In genomic region chr6:39950125-39950720, GRCh38 we compare ENCODE assay signal across 1 cellular context.
TF ChIP-seq lines count a peak whose summit lies in the region.

No MANE protein-coding gene starts in this region.

TF ChIP-seq in K562, 482 proteins besides CTCF, POLR2A, EP300 and RAD21 (continued from another document and continues in another):
- TF ChIP-seq, protein P1, sequence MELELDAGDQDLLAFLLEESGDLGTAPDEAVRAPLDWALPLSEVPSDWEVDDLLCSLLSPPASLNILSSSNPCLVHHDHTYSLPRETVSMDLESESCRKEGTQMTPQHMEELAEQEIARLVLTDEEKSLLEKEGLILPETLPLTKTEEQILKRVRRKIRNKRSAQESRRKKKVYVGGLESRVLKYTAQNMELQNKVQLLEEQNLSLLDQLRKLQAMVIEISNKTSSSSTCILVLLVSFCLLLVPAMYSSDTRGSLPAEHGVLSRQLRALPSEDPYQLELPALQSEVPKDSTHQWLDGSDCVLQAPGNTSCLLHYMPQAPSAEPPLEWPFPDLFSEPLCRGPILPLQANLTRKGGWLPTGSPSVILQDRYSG (tag; conservative IDR thresholded peaks at IDR 0.05; ENCODE audit: low read depth) = peak; percentile 38; the same call in 1 of the 2 replicates
- TF ChIP-seq DDX20 (tag; IDR thresholded peaks at IDR 0.05; ENCODE audit: low read depth) (0 out of 2 replicates have a peak, but pooled peaks have one; percentile 47), ZNF398 (CRISPR knock-in tag; IDR thresholded peaks at IDR 0.05) (0 out of 2 replicates have a peak, but pooled peaks have one; percentile 18), ADNP (tag; IDR thresholded peaks at IDR 0.05) (no peak), SAP30 (IDR thresholded peaks at IDR 0.05; ENCODE audit: borderline replicate concordance, insufficient read depth, low read depth, low read length, poor library complexity, severe bottlenecking) (no peak), MAX (CRISPR knock-in tag; IDR thresholded peaks at IDR 0.05) (no peak), ILK (tag; IDR thresholded peaks at IDR 0.05; ENCODE audit: borderline replicate concordance, low read depth) (no peak), MECOM (CRISPR knock-in tag; IDR thresholded peaks at IDR 0.05) (peak; percentile 67; the same call in 1 of the 2 replicates), ZNF445 (CRISPR knock-in tag; IDR thresholded peaks at IDR 0.05; ENCODE audit: low read depth) (no peak), CAMTA2 (CRISPR knock-in tag; conservative IDR thresholded peaks at IDR 0.05) (no peak)
- TF ChIP-seq, protein P2, sequence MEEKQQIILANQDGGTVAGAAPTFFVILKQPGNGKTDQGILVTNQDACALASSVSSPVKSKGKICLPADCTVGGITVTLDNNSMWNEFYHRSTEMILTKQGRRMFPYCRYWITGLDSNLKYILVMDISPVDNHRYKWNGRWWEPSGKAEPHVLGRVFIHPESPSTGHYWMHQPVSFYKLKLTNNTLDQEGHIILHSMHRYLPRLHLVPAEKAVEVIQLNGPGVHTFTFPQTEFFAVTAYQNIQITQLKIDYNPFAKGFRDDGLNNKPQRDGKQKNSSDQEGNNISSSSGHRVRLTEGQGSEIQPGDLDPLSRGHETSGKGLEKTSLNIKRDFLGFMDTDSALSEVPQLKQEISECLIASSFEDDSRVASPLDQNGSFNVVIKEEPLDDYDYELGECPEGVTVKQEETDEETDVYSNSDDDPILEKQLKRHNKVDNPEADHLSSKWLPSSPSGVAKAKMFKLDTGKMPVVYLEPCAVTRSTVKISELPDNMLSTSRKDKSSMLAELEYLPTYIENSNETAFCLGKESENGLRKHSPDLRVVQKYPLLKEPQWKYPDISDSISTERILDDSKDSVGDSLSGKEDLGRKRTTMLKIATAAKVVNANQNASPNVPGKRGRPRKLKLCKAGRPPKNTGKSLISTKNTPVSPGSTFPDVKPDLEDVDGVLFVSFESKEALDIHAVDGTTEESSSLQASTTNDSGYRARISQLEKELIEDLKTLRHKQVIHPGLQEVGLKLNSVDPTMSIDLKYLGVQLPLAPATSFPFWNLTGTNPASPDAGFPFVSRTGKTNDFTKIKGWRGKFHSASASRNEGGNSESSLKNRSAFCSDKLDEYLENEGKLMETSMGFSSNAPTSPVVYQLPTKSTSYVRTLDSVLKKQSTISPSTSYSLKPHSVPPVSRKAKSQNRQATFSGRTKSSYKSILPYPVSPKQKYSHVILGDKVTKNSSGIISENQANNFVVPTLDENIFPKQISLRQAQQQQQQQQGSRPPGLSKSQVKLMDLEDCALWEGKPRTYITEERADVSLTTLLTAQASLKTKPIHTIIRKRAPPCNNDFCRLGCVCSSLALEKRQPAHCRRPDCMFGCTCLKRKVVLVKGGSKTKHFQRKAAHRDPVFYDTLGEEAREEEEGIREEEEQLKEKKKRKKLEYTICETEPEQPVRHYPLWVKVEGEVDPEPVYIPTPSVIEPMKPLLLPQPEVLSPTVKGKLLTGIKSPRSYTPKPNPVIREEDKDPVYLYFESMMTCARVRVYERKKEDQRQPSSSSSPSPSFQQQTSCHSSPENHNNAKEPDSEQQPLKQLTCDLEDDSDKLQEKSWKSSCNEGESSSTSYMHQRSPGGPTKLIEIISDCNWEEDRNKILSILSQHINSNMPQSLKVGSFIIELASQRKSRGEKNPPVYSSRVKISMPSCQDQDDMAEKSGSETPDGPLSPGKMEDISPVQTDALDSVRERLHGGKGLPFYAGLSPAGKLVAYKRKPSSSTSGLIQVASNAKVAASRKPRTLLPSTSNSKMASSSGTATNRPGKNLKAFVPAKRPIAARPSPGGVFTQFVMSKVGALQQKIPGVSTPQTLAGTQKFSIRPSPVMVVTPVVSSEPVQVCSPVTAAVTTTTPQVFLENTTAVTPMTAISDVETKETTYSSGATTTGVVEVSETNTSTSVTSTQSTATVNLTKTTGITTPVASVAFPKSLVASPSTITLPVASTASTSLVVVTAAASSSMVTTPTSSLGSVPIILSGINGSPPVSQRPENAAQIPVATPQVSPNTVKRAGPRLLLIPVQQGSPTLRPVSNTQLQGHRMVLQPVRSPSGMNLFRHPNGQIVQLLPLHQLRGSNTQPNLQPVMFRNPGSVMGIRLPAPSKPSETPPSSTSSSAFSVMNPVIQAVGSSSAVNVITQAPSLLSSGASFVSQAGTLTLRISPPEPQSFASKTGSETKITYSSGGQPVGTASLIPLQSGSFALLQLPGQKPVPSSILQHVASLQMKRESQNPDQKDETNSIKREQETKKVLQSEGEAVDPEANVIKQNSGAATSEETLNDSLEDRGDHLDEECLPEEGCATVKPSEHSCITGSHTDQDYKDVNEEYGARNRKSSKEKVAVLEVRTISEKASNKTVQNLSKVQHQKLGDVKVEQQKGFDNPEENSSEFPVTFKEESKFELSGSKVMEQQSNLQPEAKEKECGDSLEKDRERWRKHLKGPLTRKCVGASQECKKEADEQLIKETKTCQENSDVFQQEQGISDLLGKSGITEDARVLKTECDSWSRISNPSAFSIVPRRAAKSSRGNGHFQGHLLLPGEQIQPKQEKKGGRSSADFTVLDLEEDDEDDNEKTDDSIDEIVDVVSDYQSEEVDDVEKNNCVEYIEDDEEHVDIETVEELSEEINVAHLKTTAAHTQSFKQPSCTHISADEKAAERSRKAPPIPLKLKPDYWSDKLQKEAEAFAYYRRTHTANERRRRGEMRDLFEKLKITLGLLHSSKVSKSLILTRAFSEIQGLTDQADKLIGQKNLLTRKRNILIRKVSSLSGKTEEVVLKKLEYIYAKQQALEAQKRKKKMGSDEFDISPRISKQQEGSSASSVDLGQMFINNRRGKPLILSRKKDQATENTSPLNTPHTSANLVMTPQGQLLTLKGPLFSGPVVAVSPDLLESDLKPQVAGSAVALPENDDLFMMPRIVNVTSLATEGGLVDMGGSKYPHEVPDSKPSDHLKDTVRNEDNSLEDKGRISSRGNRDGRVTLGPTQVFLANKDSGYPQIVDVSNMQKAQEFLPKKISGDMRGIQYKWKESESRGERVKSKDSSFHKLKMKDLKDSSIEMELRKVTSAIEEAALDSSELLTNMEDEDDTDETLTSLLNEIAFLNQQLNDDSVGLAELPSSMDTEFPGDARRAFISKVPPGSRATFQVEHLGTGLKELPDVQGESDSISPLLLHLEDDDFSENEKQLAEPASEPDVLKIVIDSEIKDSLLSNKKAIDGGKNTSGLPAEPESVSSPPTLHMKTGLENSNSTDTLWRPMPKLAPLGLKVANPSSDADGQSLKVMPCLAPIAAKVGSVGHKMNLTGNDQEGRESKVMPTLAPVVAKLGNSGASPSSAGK (IDR thresholded peaks at IDR 0.05) = no peak
- TF ChIP-seq, protein P3, sequence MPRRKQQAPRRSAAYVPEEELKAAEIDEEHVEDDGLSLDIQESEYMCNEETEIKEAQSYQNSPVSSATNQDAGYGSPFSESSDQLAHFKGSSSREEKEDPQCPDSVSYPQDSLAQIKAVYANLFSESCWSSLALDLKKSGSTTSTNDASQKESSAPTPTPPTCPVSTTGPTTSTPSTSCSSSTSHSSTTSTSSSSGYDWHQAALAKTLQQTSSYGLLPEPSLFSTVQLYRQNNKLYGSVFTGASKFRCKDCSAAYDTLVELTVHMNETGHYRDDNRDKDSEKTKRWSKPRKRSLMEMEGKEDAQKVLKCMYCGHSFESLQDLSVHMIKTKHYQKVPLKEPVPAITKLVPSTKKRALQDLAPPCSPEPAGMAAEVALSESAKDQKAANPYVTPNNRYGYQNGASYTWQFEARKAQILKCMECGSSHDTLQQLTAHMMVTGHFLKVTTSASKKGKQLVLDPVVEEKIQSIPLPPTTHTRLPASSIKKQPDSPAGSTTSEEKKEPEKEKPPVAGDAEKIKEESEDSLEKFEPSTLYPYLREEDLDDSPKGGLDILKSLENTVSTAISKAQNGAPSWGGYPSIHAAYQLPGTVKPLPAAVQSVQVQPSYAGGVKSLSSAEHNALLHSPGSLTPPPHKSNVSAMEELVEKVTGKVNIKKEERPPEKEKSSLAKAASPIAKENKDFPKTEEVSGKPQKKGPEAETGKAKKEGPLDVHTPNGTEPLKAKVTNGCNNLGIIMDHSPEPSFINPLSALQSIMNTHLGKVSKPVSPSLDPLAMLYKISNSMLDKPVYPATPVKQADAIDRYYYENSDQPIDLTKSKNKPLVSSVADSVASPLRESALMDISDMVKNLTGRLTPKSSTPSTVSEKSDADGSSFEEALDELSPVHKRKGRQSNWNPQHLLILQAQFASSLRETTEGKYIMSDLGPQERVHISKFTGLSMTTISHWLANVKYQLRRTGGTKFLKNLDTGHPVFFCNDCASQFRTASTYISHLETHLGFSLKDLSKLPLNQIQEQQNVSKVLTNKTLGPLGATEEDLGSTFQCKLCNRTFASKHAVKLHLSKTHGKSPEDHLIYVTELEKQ (CRISPR knock-in tag; IDR thresholded peaks at IDR 0.05) = peak; percentile 77
- TF ChIP-seq, protein P4, sequence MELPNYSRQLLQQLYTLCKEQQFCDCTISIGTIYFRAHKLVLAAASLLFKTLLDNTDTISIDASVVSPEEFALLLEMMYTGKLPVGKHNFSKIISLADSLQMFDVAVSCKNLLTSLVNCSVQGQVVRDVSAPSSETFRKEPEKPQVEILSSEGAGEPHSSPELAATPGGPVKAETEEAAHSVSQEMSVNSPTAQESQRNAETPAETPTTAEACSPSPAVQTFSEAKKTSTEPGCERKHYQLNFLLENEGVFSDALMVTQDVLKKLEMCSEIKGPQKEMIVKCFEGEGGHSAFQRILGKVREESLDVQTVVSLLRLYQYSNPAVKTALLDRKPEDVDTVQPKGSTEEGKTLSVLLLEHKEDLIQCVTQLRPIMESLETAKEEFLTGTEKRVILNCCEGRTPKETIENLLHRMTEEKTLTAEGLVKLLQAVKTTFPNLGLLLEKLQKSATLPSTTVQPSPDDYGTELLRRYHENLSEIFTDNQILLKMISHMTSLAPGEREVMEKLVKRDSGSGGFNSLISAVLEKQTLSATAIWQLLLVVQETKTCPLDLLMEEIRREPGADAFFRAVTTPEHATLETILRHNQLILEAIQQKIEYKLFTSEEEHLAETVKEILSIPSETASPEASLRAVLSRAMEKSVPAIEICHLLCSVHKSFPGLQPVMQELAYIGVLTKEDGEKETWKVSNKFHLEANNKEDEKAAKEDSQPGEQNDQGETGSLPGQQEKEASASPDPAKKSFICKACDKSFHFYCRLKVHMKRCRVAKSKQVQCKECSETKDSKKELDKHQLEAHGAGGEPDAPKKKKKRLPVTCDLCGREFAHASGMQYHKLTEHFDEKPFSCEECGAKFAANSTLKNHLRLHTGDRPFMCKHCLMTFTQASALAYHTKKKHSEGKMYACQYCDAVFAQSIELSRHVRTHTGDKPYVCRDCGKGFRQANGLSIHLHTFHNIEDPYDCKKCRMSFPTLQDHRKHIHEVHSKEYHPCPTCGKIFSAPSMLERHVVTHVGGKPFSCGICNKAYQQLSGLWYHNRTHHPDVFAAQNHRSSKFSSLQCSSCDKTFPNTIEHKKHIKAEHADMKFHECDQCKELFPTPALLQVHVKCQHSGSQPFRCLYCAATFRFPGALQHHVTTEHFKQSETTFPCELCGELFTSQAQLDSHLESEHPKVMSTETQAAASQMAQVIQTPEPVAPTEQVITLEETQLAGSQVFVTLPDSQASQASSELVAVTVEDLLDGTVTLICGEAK (IDR thresholded peaks at IDR 0.05) = no peak
- TF ChIP-seq, protein P4 (CRISPR knock-in tag; IDR thresholded peaks at IDR 0.05) = no peak
- TF ChIP-seq, protein P5, sequence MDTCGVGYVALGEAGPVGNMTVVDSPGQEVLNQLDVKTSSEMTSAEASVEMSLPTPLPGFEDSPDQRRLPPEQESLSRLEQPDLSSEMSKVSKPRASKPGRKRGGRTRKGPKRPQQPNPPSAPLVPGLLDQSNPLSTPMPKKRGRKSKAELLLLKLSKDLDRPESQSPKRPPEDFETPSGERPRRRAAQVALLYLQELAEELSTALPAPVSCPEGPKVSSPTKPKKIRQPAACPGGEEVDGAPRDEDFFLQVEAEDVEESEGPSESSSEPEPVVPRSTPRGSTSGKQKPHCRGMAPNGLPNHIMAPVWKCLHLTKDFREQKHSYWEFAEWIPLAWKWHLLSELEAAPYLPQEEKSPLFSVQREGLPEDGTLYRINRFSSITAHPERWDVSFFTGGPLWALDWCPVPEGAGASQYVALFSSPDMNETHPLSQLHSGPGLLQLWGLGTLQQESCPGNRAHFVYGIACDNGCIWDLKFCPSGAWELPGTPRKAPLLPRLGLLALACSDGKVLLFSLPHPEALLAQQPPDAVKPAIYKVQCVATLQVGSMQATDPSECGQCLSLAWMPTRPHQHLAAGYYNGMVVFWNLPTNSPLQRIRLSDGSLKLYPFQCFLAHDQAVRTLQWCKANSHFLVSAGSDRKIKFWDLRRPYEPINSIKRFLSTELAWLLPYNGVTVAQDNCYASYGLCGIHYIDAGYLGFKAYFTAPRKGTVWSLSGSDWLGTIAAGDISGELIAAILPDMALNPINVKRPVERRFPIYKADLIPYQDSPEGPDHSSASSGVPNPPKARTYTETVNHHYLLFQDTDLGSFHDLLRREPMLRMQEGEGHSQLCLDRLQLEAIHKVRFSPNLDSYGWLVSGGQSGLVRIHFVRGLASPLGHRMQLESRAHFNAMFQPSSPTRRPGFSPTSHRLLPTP (IDR thresholded peaks at IDR 0.05; ENCODE audit: borderline replicate concordance, extremely low read depth, insufficient read length) = no peak
